8 cellular contexts compared by ENCODE assay signal in the genomic region with DNA sequence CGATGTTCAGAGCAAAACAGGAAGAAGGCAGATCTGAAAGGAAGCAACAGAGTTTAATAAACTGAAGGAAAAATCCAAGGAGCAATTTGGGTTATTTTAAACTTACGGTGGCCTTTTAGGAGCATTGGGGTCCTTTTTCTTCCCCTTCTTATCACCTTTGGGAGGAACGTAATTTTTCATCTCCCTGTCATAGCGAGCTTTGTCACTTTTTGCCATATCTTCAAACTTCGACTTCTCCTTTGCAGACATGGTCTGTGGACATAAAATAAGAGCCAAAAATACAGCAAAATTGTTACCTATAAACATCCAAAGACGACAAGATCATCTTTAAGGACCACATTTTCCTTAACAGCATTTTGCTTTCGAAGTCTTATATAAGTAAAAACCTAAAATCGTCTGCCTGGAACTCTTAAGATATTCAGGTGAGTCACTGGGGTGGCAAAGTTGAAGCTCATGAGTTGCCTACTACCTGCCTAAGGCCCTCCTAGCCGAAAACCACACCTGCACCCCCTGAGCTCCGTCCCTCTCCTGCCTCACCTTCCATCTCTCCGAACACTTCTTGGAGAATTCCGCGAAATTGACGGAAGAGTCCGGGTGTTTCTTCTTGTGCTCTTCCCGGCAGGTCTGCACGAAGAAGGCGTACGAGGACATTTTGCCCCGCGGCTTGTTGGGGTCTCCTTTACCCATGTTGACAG. TPM values are rescaled to one million over a fixed set of nuclear protein-coding genes. Genes with fewer than 3 reads are reported as not detected.
DNase-seq lines count a peak whose midpoint lies in the region; ATAC-seq and TF ChIP-seq lines count a peak whose summit lies in the region.

No MANE protein-coding gene starts in this region.

- H3K9me3 Mint-ChIP-seq in naive thymus-derived CD4-positive, alpha-beta T cell: peaks cover 0 to 6% (median 0%) of the 10 kb centered on the region in 11 donors

- intact Hi-C loops in dorsolateral prefrontal cortex (cut with DNase I): loop anchor here (5.0 kb wide), 2 partner anchors 79 to 159 kb away; no protein-coding TSS in a partner anchor
- intact Hi-C loops in naive thymus-derived CD4-positive, alpha-beta T cell (cut with micrococcal nuclease): loop anchor here (2.0 to 5.0 kb wide), 2 partner anchors 14 to 1189 kb away; a partner anchor contains a TSS

- POLR2A ChIA-PET in naive thymus-derived CD4-positive, alpha-beta T cell (lab: Charles Lee): interaction anchor here (0.8 to 8.8 kb wide), 13 partner anchors 8 to 951 kb away, joined by 3 to 209 read pairs (median 6); a partner anchor contains a TSS

- H2AFZ ChIP-seq in SU-DHL-6 (ENCODE audit: low read depth, low read length, severe bottlenecking): no peak overlapping the region

- H3K4me2 ChIP-seq in SU-DHL-6 (ENCODE audit: low read depth, low read length, poor library complexity, severe bottlenecking): peak overlapping the region; percentile 96

- peak in 2 of 3 experiments; percentile 38 to 63 for DNase-seq in NCI-H1417 (lab: John Stamatoyannopoulos, UW)
- no peak for DNase-seq in NCI-H1417 treated with DMSO at 0.1 percent for 48 hours (lab: John Stamatoyannopoulos, UW)
- DNase-seq in dorsolateral prefrontal cortex: no peak
- DNase-seq in naive thymus-derived CD4-positive, alpha-beta T cell: peak in 6 of 9 donors; percentile 8 to 31 (median 28)
- DNase-seq in NCI-H2081 treated with DMSO at 0.1 percent for 48 hours (lab: John Stamatoyannopoulos, UW): no peak
- DNase-seq in NCI-H526 treated with DMSO at 0.1 percent for 48 hours (lab: John Stamatoyannopoulos, UW): no peak
- DNase-seq in SW 1271 (lab: John Stamatoyannopoulos, UW): no peak

- ATAC-seq in naive thymus-derived CD4-positive, alpha-beta T cell: no peak

- peaks cover 65% of the 10 kb centered on the region for H3F3A ChIP-seq in SU-DHL-6 (ENCODE audit: insufficient read depth)

- H3K9me3 ChIP-seq in SU-DHL-6 (ENCODE audit: insufficient read depth, low read length): no peaks in the 10 kb centered on the region
- no peaks in the 10 kb centered on the region for H3K9me3 ChIP-seq in naive thymus-derived CD4-positive, alpha-beta T cell (ENCODE audit: control insufficient read depth in 2 of 3, low read length in 3 of 3)

- H3K36me3 Mint-ChIP-seq in naive thymus-derived CD4-positive, alpha-beta T cell: peaks cover 4 to 31% (median 4%) of the 10 kb centered on the region in 5 donors

- H3K27me3 ChIP-seq in SU-DHL-6 (ENCODE audit: low read length): no peaks in the 10 kb centered on the region
- no peaks in the 10 kb centered on the region for H3K27me3 ChIP-seq in dorsolateral prefrontal cortex
- H3K27me3 ChIP-seq in naive thymus-derived CD4-positive, alpha-beta T cell (ENCODE audit: control insufficient read depth in 2 of 2, insufficient read depth in 2 of 2, low read length in 2 of 2): no peaks in the 10 kb centered on the region

- peaks cover 39% of the 10 kb centered on the region for H3K79me2 ChIP-seq in SU-DHL-6 (ENCODE audit: insufficient read depth, low read length)

- peak overlapping the region; percentile 96 for H3K27ac ChIP-seq in SU-DHL-6 (ENCODE audit: low read depth, low read length)
- peak overlapping the region; percentile 41 to 100 (median 98) for H3K27ac ChIP-seq in dorsolateral prefrontal cortex
- peak overlapping the region; percentile 98 for H3K27ac ChIP-seq in naive thymus-derived CD4-positive, alpha-beta T cell (ENCODE audit: low read depth, low read length)

- peak overlapping the region; percentile 89 to 100 (median 97) for H3K4me3 Mint-ChIP-seq in naive thymus-derived CD4-positive, alpha-beta T cell

- H3K4me3 ChIP-seq in SU-DHL-6 (ENCODE audit: insufficient read depth, low read length, poor library complexity, severe bottlenecking) (peak overlapping the region; percentile 100), dorsolateral prefrontal cortex (peak overlapping the region; percentile 67 to 100 (median 93))
- peak overlapping the region; percentile 89 for H3K4me3 ChIP-seq in naive thymus-derived CD4-positive, alpha-beta T cell (ENCODE audit: low read length)

- CTCF ChIA-PET in naive thymus-derived CD4-positive, alpha-beta T cell (lab: Charles Lee): interaction anchor here (0.7 to 2.5 kb wide), 4 partner anchors 14 to 173 kb away, joined by 3 to 8 read pairs (median 6); a partner anchor contains a TSS

- H3K27ac Mint-ChIP-seq in naive thymus-derived CD4-positive, alpha-beta T cell: peak overlapping the region; percentile 86 to 99 (median 94)

- peaks cover 31% of the 10 kb centered on the region for H4K20me1 ChIP-seq in SU-DHL-6 (ENCODE audit: low read depth, low read length)

- peak overlapping the region; percentile 100 for H3K9ac ChIP-seq in SU-DHL-6 (ENCODE audit: low read length)

- peaks cover 3 to 18% (median 11%) of the 10 kb centered on the region in 5 donors for H3K27me3 Mint-ChIP-seq in naive thymus-derived CD4-positive, alpha-beta T cell

- peaks cover 49% of the 10 kb centered on the region for H3K36me3 ChIP-seq in SU-DHL-6 (ENCODE audit: low read length)
- peaks cover 0 to 9% (median 6%) of the 10 kb centered on the region in 3 experiments for H3K36me3 ChIP-seq in naive thymus-derived CD4-positive, alpha-beta T cell (ENCODE audit: control insufficient read depth in 2 of 3, insufficient read depth in 3 of 3, low read length in 3 of 3)

- H3K4me1 Mint-ChIP-seq in naive thymus-derived CD4-positive, alpha-beta T cell: peaks cover 20 to 57% (median 30%) of the 10 kb centered on the region in 7 donors

- H3K9me2 ChIP-seq in SU-DHL-6 (replicated peaks; ENCODE audit: insufficient read depth, low read length): no peaks in the 10 kb centered on the region

- TF ChIP-seq CTCF in SU-DHL-6 (IDR thresholded peaks at IDR 0.05; ENCODE audit: insufficient read depth, low read length, poor library complexity, severe bottlenecking): no peak
- TF ChIP-seq CTCF in dorsolateral prefrontal cortex (IDR thresholded peaks at IDR 0.05 in 54 of 56, conservative IDR thresholded peaks at IDR 0.05 in 2 of 56; ENCODE audit: low read depth in 1 of 56, partially characterized antibody in 56 of 56): peak in 1 of 56 donors; percentile 1

- H3K4me1 ChIP-seq in naive thymus-derived CD4-positive, alpha-beta T cell (ENCODE audit: control insufficient read depth in 2 of 2, insufficient read depth in 2 of 2, low read length in 2 of 2): peaks cover 7 to 18% of the 10 kb centered on the region in 2 donors

RNA-seq across cellular contexts. Expression of a gene that starts 1.0 kb away (rescaled TPM):
- total RNA-seq in dorsolateral prefrontal cortex: 10 to 100 TPM; 21.0 to 95.1 (median 33.9) TPM
- 100 to 1,000 TPM in 3 of 5 experiments, 10 to 100 TPM in 2; 89.3 to 542 (median 106) TPM for total RNA-seq in naive thymus-derived CD4-positive, alpha-beta T cell
- polyA plus RNA-seq in naive thymus-derived CD4-positive, alpha-beta T cell: 100 to 1,000 TPM; 154 to 232 TPM

RNA-seq across cellular contexts. Expression of a gene that starts 37.6 kb away (rescaled TPM):
- 10 to 100 TPM; 15.2 to 36.3 (median 25.7) TPM for total RNA-seq in dorsolateral prefrontal cortex
- 10 to 100 TPM in 1 of 5 experiments, 1 to 10 TPM in 3, under 1 TPM in 1; 0.48 to 27.4 (median 1.1) TPM for total RNA-seq in naive thymus-derived CD4-positive, alpha-beta T cell
- polyA plus RNA-seq in naive thymus-derived CD4-positive, alpha-beta T cell: 1 to 10 TPM in 1 of 2 donors, under 1 TPM in 1; 0.89 to 2.6 TPM

Comparison
In these comparisons a context has a peak if more than half of its experiments do, and no peak if none do; other contexts are left out.
1. DNase-seq: peak in NCI-H1417 (2 of 3) and naive thymus-derived CD4-positive, alpha-beta T cell (6 of 9); none in NCI-H1417 treated with DMSO at 0.1 percent for 48 hours (single experiment), dorsolateral prefrontal cortex (0 of 10), NCI-H2081 treated with DMSO at 0.1 percent for 48 hours (single experiment), NCI-H526 treated with DMSO at 0.1 percent for 48 hours (single experiment) and SW 1271 (0 of 2).
2. Peak in every context shown above with its lines, with median percentiles within 50 percentile points of each other: H3K27ac ChIP-seq and H3K4me3 ChIP-seq.